In genomic region chr1:167455786-167456446, GRCh38 we compare ENCODE assay signal across 8 cellular contexts.
DNase-seq lines count a peak whose midpoint lies in the region; ATAC-seq and TF ChIP-seq lines count a peak whose summit lies in the region.

No MANE protein-coding gene starts in this region.

- H3K4me1 Mint-ChIP-seq in nephron = peaks cover 16% of the 10 kb centered on the region

- H3K9me3 Mint-ChIP-seq in nephron = no peaks in the 10 kb centered on the region

- peak overlapping the region in 2 of 3 experiments; percentile 1 to 44 for H3K27ac Mint-ChIP-seq in nephron

- peak overlapping the region; percentile 77 to 87 (median 84) for H3K4me3 Mint-ChIP-seq in nephron

- no peaks in the 10 kb centered on the region for H3K4me1 ChIP-seq in BE2C

- TF ChIP-seq CTCF in BE2C (IDR thresholded peaks at IDR 0.05; ENCODE audit: low read depth, low read length) (no peak), fibroblast of mammary gland (conservative IDR thresholded peaks at IDR 0.05; ENCODE audit: control insufficient read depth, insufficient read depth, low read depth, low read length) (no peak), nephron (IDR thresholded peaks at IDR 0.05; ENCODE audit: unreplicated experiment in 3 of 3) (no peak)

- H3K36me3 ChIP-seq in BE2C = no peaks in the 10 kb centered on the region

- no peaks in the 10 kb centered on the region for H3K9me3 ChIP-seq in BE2C

- H3K27me3 ChIP-seq in BE2C = no peaks in the 10 kb centered on the region

- H3K27me3 Mint-ChIP-seq in nephron (ENCODE audit: low read depth) = peaks cover 54% of the 10 kb centered on the region

- peak; percentile 37 for ATAC-seq in GM19035 (IDR thresholded peaks at IDR 0.05; ENCODE audit: unreplicated experiment)
- peak; percentile 36 for ATAC-seq in HG03280 (IDR thresholded peaks at IDR 0.05; ENCODE audit: unreplicated experiment)

- DNase-seq in BE2C (no peak), fibroblast of mammary gland (ENCODE audit: low read depth) (no peak), HK-2 (ENCODE audit: unreplicated experiment) (no peak), SIG-M5 treated with dmso at 0.1 percent for 504 hours (lab: John Stamatoyannopoulos, UW; ENCODE audit: unreplicated experiment) (no peak)
- peak; percentile 39 for DNase-seq in activated CD4-positive, alpha-beta T cell treated with anti-CD3 and anti-CD28 coated beads, Interleukin-2, amount 50 U/mL, for 1 hour

- H3K36me3 Mint-ChIP-seq in nephron (ENCODE audit: low read depth) = no peaks in the 10 kb centered on the region

- H3K4me3 ChIP-seq in BE2C (ENCODE audit: low read depth, low read length) = peak overlapping the region; percentile 81
- peak overlapping the region; percentile 65 for H3K4me3 ChIP-seq in fibroblast of mammary gland (ENCODE audit: control insufficient read depth, low read depth, low read length)
